10 cellular contexts compared by ENCODE assay signal in genomic region chr3:138426211-138426610, GRCh38. TPM values are rescaled to one million over a fixed set of nuclear protein-coding genes. Genes with fewer than 3 reads are reported as not detected.
DNase-seq lines count a peak whose midpoint lies in the region; ATAC-seq, FAIRE-seq and TF ChIP-seq lines count a peak whose summit lies in the region.
"Had no signal": no experiment of that assay in that cellular context is flagged by ENCODE, and none has a peak within 500 bp of the region (broad histone marks: within the 10 kb centered on the region; RNA-seq: fewer than 3 reads in every experiment).

No MANE protein-coding gene starts in this region.

- WGBS in A549 (ENCODE audit: missing lambda C conversion rate), result 37% methylated on average over 3 of the region's 3 CpGs
- WGBS in GM23248 (ENCODE audit: low coverage in 1 of 2, low lambda C conversion rate in 2 of 2, missing lambda C conversion rate in 2 of 2), 2 experiments, result 47 to 51% methylated on average over 3 of the region's 3 CpGs

- TF ChIP-seq CTCF in A549 (IDR thresholded peaks at IDR 0.05) (0 out of 3 replicates have a peak, but pooled peaks have one; percentile 14), WI38 (IDR thresholded peaks at IDR 0.05; ENCODE audit: low read depth, low read length) (peak; percentile 38; the same call in 1 of the 2 replicates)

- no peaks in the 10 kb centered on the region for H3K27me3 ChIP-seq in GM23248 (replicated peaks; ENCODE audit: insufficient read depth)

- H3F3A ChIP-seq in GM23248 (ENCODE audit: insufficient read depth), result no peaks in the 10 kb centered on the region

- H3K4me2 ChIP-seq in A549, result no peak overlapping the region
- H3K4me2 ChIP-seq in GM23248 (ENCODE audit: unreplicated experiment), result no peak overlapping the region

- no peak overlapping the region for H2AFZ ChIP-seq in GM23248

- H3K36me3 Mint-ChIP-seq in T-cell, result no peaks in the 10 kb centered on the region

- no peak for TF ChIP-seq EP300 in A549 (IDR thresholded peaks at IDR 0.05)

- no peaks in the 10 kb centered on the region for H3K79me2 ChIP-seq in GM23248 (ENCODE audit: insufficient read depth)

- peaks cover 0 to 2% (median 0%) of the 10 kb centered on the region in 3 donors for H3K9me3 Mint-ChIP-seq in T-cell
- H3K9me3 Mint-ChIP-seq: activated T-helper 17 cell treated with anti-CD3 and anti-CD28 coated beads, Interleukin-2, amount 50 U/mL, for 72 hours had no signal

- H3K4me1 Mint-ChIP-seq in T-cell, result no peaks in the 10 kb centered on the region
- H3K4me1 Mint-ChIP-seq: activated T-helper 17 cell treated with anti-CD3 and anti-CD28 coated beads, Interleukin-2, amount 50 U/mL, for 72 hours had no signal

- TF ChIP-seq RAD21 in A549 (conservative IDR thresholded peaks at IDR 0.05 in 1 of 2, IDR thresholded peaks at IDR 0.05 in 1 of 2), result peak; percentile 23 to 46; a peak in 3 of 5 replicates

- no peak overlapping the region for H3K27ac Mint-ChIP-seq in T-cell
- H3K27ac Mint-ChIP-seq: activated T-helper 17 cell treated with anti-CD3 and anti-CD28 coated beads, Interleukin-2, amount 50 U/mL, for 72 hours had no signal

- POLR2A ChIA-PET in A549 (lab: Yijun Ruan, JAX), result no interaction called here
- POLR2A ChIA-PET in T-cell (lab: Charles Lee), result no interaction called here

- no peak overlapping the region for H3K9ac ChIP-seq in GM23248

- DNase-seq in A549 (ENCODE audit: low read depth in 1 of 2, low spot score in 1 of 2) (no peak), GM23248 (peak; percentile 50), kidney tubule cell (ENCODE audit: low spot score) (peak; percentile 46), T-cell (no peak)
- no peak for DNase-seq in activated CD4-positive, alpha-beta T cell treated with anti-CD3 and anti-CD28 coated beads for 4 hours

- H3K36me3 ChIP-seq in GM23248 (ENCODE audit: low read depth), result no peaks in the 10 kb centered on the region
- H3K36me3 ChIP-seq: prostate gland had no signal

- H4K20me1 ChIP-seq in GM23248 (ENCODE audit: insufficient read depth), result no peaks in the 10 kb centered on the region

- no peak for FAIRE-seq in A549 (lab: Jason Lieb, UNC)

- peak in 1 of 2 experiments; percentile 47; a peak in 1 of 6 replicates for ATAC-seq in A549
- no peak for ATAC-seq in T-cell (replicated peaks in 1 of 4)
- no peak for ATAC-seq in HG03095 (IDR thresholded peaks at IDR 0.05; ENCODE audit: unreplicated experiment)
- no peak for ATAC-seq in GM19467 (IDR thresholded peaks at IDR 0.05; ENCODE audit: unreplicated experiment)
- ATAC-seq: activated T-helper 17 cell treated with anti-CD3 and anti-CD28 coated beads, Interleukin-2, amount 50 U/mL, for 72 hours had no signal

- H3K4me3 Mint-ChIP-seq in T-cell, result no peak overlapping the region
- H3K4me3 Mint-ChIP-seq: activated T-helper 17 cell treated with anti-CD3 and anti-CD28 coated beads, Interleukin-2, amount 50 U/mL, for 72 hours had no signal

- TF ChIP-seq POLR2A in A549 (IDR thresholded peaks at IDR 0.05; ENCODE audit: low read length), result no peak

- H3K27me3 Mint-ChIP-seq in T-cell, result peaks cover 5 to 8% of the 10 kb centered on the region in 2 donors

- H3K9me2 ChIP-seq in GM23248 (ENCODE audit: insufficient read depth), result no peaks in the 10 kb centered on the region

- CTCF ChIA-PET in A549 (lab: Yijun Ruan, JAX), result interaction anchor here (1.0 to 1.6 kb wide), 4 partner anchors 8 to 92 kb away, joined by 3 to 6 read pairs (median 4); partner anchors contain the start of gene ESYT3
- CTCF ChIA-PET in T-cell (lab: Charles Lee), result no interaction called here

- no peak overlapping the region for H3K27ac ChIP-seq in A549
- H3K27ac ChIP-seq in GM23248, result no peak overlapping the region
- H3K27ac ChIP-seq: prostate gland had no signal

- H3K4me3 ChIP-seq in A549, result no peak overlapping the region
- no peak overlapping the region for H3K4me3 ChIP-seq in GM23248
- no peak overlapping the region for H3K4me3 ChIP-seq in WI38 (ENCODE audit: low read depth, low read length)
- H3K4me3 ChIP-seq: prostate gland had no signal

- H3K4me1 ChIP-seq in A549, result no peaks in the 10 kb centered on the region
- H3K4me1 ChIP-seq in GM23248 (ENCODE audit: insufficient read depth), result no peaks in the 10 kb centered on the region
- H3K4me1 ChIP-seq: prostate gland had no signal

- no peaks in the 10 kb centered on the region for H3K9me3 ChIP-seq in A549
- H3K9me3 ChIP-seq in GM23248 (ENCODE audit: low read depth), result no peaks in the 10 kb centered on the region
- H3K9me3 ChIP-seq: prostate gland had no signal

- in situ Hi-C loops in GM23248 (cut with MboI), result no loop called here

TF ChIP-seq in A549, 52 proteins besides CTCF, POLR2A, EP300 and RAD21:
- no peak for TF ChIP-seq HOXA7 (CRISPR knock-in tag; IDR thresholded peaks at IDR 0.05)
- TF ChIP-seq FOSB (CRISPR knock-in tag; IDR thresholded peaks at IDR 0.05), result no peak

RNA-seq across cellular contexts. Expression of gene ESYT3, which starts 8.2 kb away (rescaled TPM):
- 0.92 and 1.0 TPM in 2 replicates for polyA plus RNA-seq in A549 (2011; rRNA removed)
- 0.59 and 0.83 TPM in 2 replicates for polyA plus RNA-seq in A549 (2012; cell fraction: cytosol; rRNA removed)
- polyA plus RNA-seq in A549 (2012; cell fraction: nucleus; rRNA removed), result 2.9 and 3.0 TPM in 2 replicates
- 1.1 to 1.7 TPM (median 1.2 TPM) in 3 replicates for polyA plus RNA-seq in A549 (2017; fragmentation: RNase III; extraction: RNeasy Plus Mini Kit Qiagen cat#74134 plus additional on column Dnase treatment)
- polyA minus RNA-seq in A549 (2011; rRNA and poly(A)+ RNA removed), result 1.3 and 1.8 TPM in 2 replicates
- total RNA-seq in GM23248 (2014; rRNA removed; shearing (Covaris generic)), result 0.63 and 1.3 TPM in 2 replicates
- polyA plus RNA-seq in GM23248 (2016; fragmentation: Nextera tagmentation; extraction: Ambion mirVana), result 0.38 and 0.48 TPM in 2 replicates
- total RNA-seq in T-cell, result under 1 TPM in 2 of 5 donors, not detected in 3; 0.10 to 0.20 TPM

Comparison
In these comparisons a context has a peak if more than half of its experiments do, and no peak if none do; other contexts are left out.
1. DNase-seq: peak in GM23248 (single experiment) and kidney tubule cell (single experiment); none in A549 (0 of 2), T-cell (0 of 34) and activated CD4-positive, alpha-beta T cell treated with anti-CD3 and anti-CD28 coated beads for 4 hours (0 of 2).